ENCODE assay signal across 8 cellular contexts in the genomic region with DNA sequence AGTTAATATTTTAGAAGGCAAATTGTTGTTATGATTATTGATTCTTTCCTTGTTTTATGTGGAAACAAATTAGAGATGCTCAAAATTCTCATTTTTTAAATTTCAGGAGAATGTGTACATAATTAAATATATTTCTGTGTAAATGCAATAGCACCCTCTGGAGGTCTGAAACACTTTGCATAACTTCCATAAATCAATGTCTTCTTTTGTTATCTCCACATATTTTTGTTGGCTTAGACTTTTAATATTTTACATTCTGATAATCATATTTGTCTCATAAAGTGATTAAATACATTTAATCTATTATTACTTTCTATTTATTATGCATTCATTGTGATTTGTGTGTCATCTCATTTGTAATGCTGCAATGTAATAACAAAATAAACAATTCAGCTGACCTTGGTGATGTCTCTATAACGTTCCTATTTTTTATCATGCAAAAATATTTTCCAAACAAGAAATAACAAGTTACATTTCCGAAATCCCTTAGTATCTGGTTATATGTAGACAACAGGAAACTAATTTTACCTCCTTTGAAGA.
DNase-seq lines count a peak whose midpoint lies in the region; ATAC-seq, FAIRE-seq and TF ChIP-seq lines count a peak whose summit lies in the region.

No MANE protein-coding gene starts in this region.

- RAD21 ChIA-PET in GM12878 (lab: Charles Lee; ENCODE audit: unreplicated experiment) = interaction anchor here (0.6 to 1.6 kb wide), 11 partner anchors 13 to 1757 kb away, joined by 3 to 13 read pairs (median 4); no protein-coding TSS in a partner anchor

- TF ChIP-seq POLR2A in GM12878 (IDR thresholded peaks at IDR 0.05; ENCODE audit: low read depth, low read length) = no peak

- H3K9ac ChIP-seq in Loucy (ENCODE audit: low read depth, low read length, poor library complexity, severe bottlenecking) (no peak overlapping the region), GM12878 (ENCODE audit: control insufficient read depth, insufficient read depth, low read length) (no peak overlapping the region)

- no peak for FAIRE-seq in GM12878 (lab: Jason Lieb, UNC)

- peak; percentile 42; the same call in 1 of the 2 replicates for TF ChIP-seq RAD21 in GM12878 (IDR thresholded peaks at IDR 0.05; ENCODE audit: insufficient read depth, low read depth, low read length)

- H3K4me3 ChIP-seq in Loucy (ENCODE audit: low read length, poor library complexity, severe bottlenecking) (no peak overlapping the region), GM12878 (no peak overlapping the region), mucosa of descending colon (no peak overlapping the region)

- WGBS in GM12878 (ENCODE audit: insufficient coverage, insufficient replicate concordance, low lambda C conversion rate, missing lambda C conversion rate) = 0% methylated on average over 2 of the region's 2 CpGs

- H3K4me1 ChIP-seq in Loucy (ENCODE audit: insufficient read depth, low read length, poor library complexity, severe bottlenecking) (no peaks in the 10 kb centered on the region), GM12878 (ENCODE audit: control insufficient read depth, insufficient read depth, low read length) (no peaks in the 10 kb centered on the region), mucosa of descending colon (ENCODE audit: low read depth) (no peaks in the 10 kb centered on the region)

- in situ Hi-C loops in GM12878 (cut with MboI) = no loop called here

- H3K4me3 Mint-ChIP-seq in Calu3 (ENCODE audit: low read depth, unreplicated experiment) = no peak overlapping the region

- no peaks in the 10 kb centered on the region for H3K79me2 ChIP-seq in Loucy (ENCODE audit: insufficient read depth, low read length)
- H3K79me2 ChIP-seq in GM12878 (ENCODE audit: control insufficient read depth, insufficient read depth, low read length) = no peaks in the 10 kb centered on the region

- no peaks in the 10 kb centered on the region for H3K9me2 ChIP-seq in Loucy (replicated peaks; ENCODE audit: low read depth, low read length)

- TF ChIP-seq CTCF in Calu3 (IDR thresholded peaks at IDR 0.05; ENCODE audit: unreplicated experiment) (peak; percentile 45), Loucy (conservative IDR thresholded peaks at IDR 0.05; ENCODE audit: low read length) (peak; percentile 62), GM12878 (IDR thresholded peaks at IDR 0.05 in 2 of 3, conservative IDR thresholded peaks at IDR 0.05 in 1 of 3; ENCODE audit: control insufficient read depth in 2 of 3, extremely low read depth in 1 of 3, insufficient read depth in 1 of 3, low read depth in 3 of 3, low read length in 3 of 3) (peak in 2 of 3 experiments; percentile 14 to 28; a peak in 3 of 6 replicates), mucosa of descending colon (IDR thresholded peaks at IDR 0.05) (peak; percentile 7)

- H4K20me1 ChIP-seq in Loucy (ENCODE audit: insufficient read depth, low read length, poor library complexity, severe bottlenecking) (no peaks in the 10 kb centered on the region), GM12878 (ENCODE audit: control insufficient read depth, insufficient read depth) (no peaks in the 10 kb centered on the region)

- peaks cover 7% of the 10 kb centered on the region for H3K36me3 Mint-ChIP-seq in Calu3 (ENCODE audit: insufficient read depth, unreplicated experiment)

- no peaks in the 10 kb centered on the region for H3F3A ChIP-seq in Loucy (ENCODE audit: low read depth)

- intact Hi-C loops in Calu3 (cut with micrococcal nuclease; ENCODE audit: unreplicated experiment) = loop anchor here (1.0 to 10.0 kb wide), 6 partner anchors 121 to 1683 kb away; no protein-coding TSS in a partner anchor
- intact Hi-C loops in GM12878 (cut with micrococcal nuclease; ENCODE audit: unreplicated experiment) = loop anchor here (5.0 to 10.0 kb wide), 2 partner anchors 163 to 1691 kb away; no protein-coding TSS in a partner anchor
- intact Hi-C loops in mucosa of descending colon (cut with DNase I, micrococcal nuclease) = no loop called here

- H3K27me3 Mint-ChIP-seq in Calu3 (ENCODE audit: unreplicated experiment) = no peaks in the 10 kb centered on the region

- peak overlapping the region; percentile 45 for H3K27ac Mint-ChIP-seq in Calu3 (ENCODE audit: unreplicated experiment)

- no peak overlapping the region for H3K27ac ChIP-seq in GM12878 (ENCODE audit: control insufficient read depth, insufficient read depth)

- H3K27me3 ChIP-seq in Loucy (ENCODE audit: insufficient read depth, low read length, poor library complexity, severe bottlenecking) (no peaks in the 10 kb centered on the region), GM12878 (replicated peaks in 1 of 2; ENCODE audit: control insufficient read depth in 2 of 2, insufficient read depth in 2 of 2, low read length in 1 of 2) (peaks cover 0 to 2% of the 10 kb centered on the region in 2 experiments; a peak in 1 of 4 replicates)

- BruUV-seq in Calu3 (replicated peaks; lab: Mats Ljungman, UMichigan) (no TSS peak), GM12878 (replicated peaks; lab: Mats Ljungman, UMichigan) (no TSS peak)

- no peak overlapping the region for H2AFZ ChIP-seq in Loucy (ENCODE audit: low read length)
- no peak overlapping the region for H2AFZ ChIP-seq in GM12878 (ENCODE audit: control insufficient read depth, low read depth, low read length)

- CTCF ChIA-PET in Calu3 (lab: Charles Lee) (interaction anchor here (0.6 to 1.3 kb wide), 7 partner anchors 12 to 466 kb away, joined by 3 to 12 read pairs (median 4); no protein-coding TSS in a partner anchor), GM12878 (lab: Yijun Ruan, JAX) (interaction anchor here (0.6 to 10.7 kb wide), 12 partner anchors 8 to 466 kb away, joined by 3 to 100 read pairs (median 4); no protein-coding TSS in a partner anchor)

- H3K36me3 ChIP-seq in Loucy (ENCODE audit: insufficient read depth, low read length) (no peaks in the 10 kb centered on the region), GM12878 (ENCODE audit: control insufficient read depth in 2 of 2, insufficient read depth in 2 of 2, low read length in 1 of 2) (no peaks in the 10 kb centered on the region), mucosa of descending colon (ENCODE audit: low read depth) (no peaks in the 10 kb centered on the region)

- peaks cover 23% of the 10 kb centered on the region for H3K4me1 Mint-ChIP-seq in Calu3 (ENCODE audit: low read depth, unreplicated experiment)

- POLR2A ChIA-PET in GM12878 (lab: Charles Lee) = no interaction called here

- H3K4me2 ChIP-seq in Loucy (ENCODE audit: low read depth, low read length, poor library complexity, severe bottlenecking) (no peak overlapping the region), GM12878 (ENCODE audit: control insufficient read depth, insufficient read depth) (no peak overlapping the region)

- DNase-seq in Calu3 (peak; percentile 5), GM12878 (ENCODE audit: low read depth, low spot score) (no peak), mucosa of descending colon (peak in 1 of 3 donors; percentile 37), SKM-1 (lab: John Stamatoyannopoulos, UW; ENCODE audit: unreplicated experiment) (no peak)
- DNase-seq in stimulated activated CD4-positive, alpha-beta T cell treated with anti-CD3 and anti-CD28 coated beads, Interleukin-12 subunit alpha, Interleukin-12 subunit beta, amount 100 ng/mL, for 4 hours = no peak

- H3K9me3 Mint-ChIP-seq in Calu3 (ENCODE audit: low read depth, unreplicated experiment) = no peaks in the 10 kb centered on the region

- SMC1A ChIA-PET in GM12878 (lab: Charles Lee; ENCODE audit: uncharacterized antibody, unreplicated experiment) = interaction anchor here (0.6 to 8.3 kb wide), 8 partner anchors 11 to 271 kb away, joined by 3 to 107 read pairs (median 6); no protein-coding TSS in a partner anchor

- H3K9me3 ChIP-seq in Loucy (ENCODE audit: insufficient read depth, low read depth, low read length) (no peaks in the 10 kb centered on the region), GM12878 (replicated peaks; ENCODE audit: control insufficient read depth, insufficient read depth, low read length) (no peaks in the 10 kb centered on the region), mucosa of descending colon (no peaks in the 10 kb centered on the region)

- ATAC-seq in GM12878 (no peak), mucosa of descending colon (no peak), GM19023 (IDR thresholded peaks at IDR 0.05; ENCODE audit: unreplicated experiment) (no peak), HG03565 (IDR thresholded peaks at IDR 0.05; ENCODE audit: unreplicated experiment) (no peak)

- no peak for TF ChIP-seq EP300 in GM12878 (IDR thresholded peaks at IDR 0.05; ENCODE audit: borderline replicate concordance in 1 of 2, control insufficient read depth in 1 of 2, low read depth in 2 of 2, low read length in 2 of 2)

TF ChIP-seq in GM12878, 131 proteins besides CTCF, POLR2A, EP300 and RAD21:
- TF ChIP-seq BACH1 (IDR thresholded peaks at IDR 0.05; ENCODE audit: borderline replicate concordance) (no peak), SMC3 (IDR thresholded peaks at IDR 0.05; ENCODE audit: borderline replicate concordance, low read length) (peak; percentile 42; the same call in 1 of the 2 replicates)

Comparison
In these comparisons a context has a peak if more than half of its experiments do, and no peak if none do; other contexts are left out.
1. CTCF ChIP-seq: peak in every context shown above with its lines; median percentile 62 in Loucy; 45 in Calu3; 21 in GM12878; 7 in mucosa of descending colon.
2. intact Hi-C loops: an anchor here in Calu3 (1.0 to 10.0 kb wide) and GM12878 (5.0 to 10.0 kb wide); none called in mucosa of descending colon.